In genomic region chr6:158608221-158608620, GRCh38 we compare ENCODE assay signal across 20 cellular contexts. TPM values are rescaled to one million over a fixed set of nuclear protein-coding genes. Genes with fewer than 3 reads are reported as not detected.
DNase-seq lines count a peak whose midpoint lies in the region; ATAC-seq and TF ChIP-seq lines count a peak whose summit lies in the region.
"Had no signal": no experiment of that assay in that cellular context is flagged by ENCODE, and none has a peak within 500 bp of the region (broad histone marks: within the 10 kb centered on the region; RNA-seq: fewer than 3 reads in every experiment).

No MANE protein-coding gene starts in this region.

- TF ChIP-seq CTCF in IMR-90 (conservative IDR thresholded peaks at IDR 0.05; ENCODE audit: low read depth, low read length) = no peak

- intact Hi-C loops in activated CD4-positive, alpha-beta memory T cell treated with anti-CD3 and anti-CD28 coated beads for 36 hours (cut with micrococcal nuclease) = no loop called here
- intact Hi-C loops in IMR-90 (cut with micrococcal nuclease) = no loop called here

- 100% methylated on average over 7 of the region's 12 CpGs; no CpG with 5 or more reads in 1 of the 2 experiments for whole genome bisulfite sequencing in IMR-90 (ENCODE audit: extremely low coverage in 2 of 2, insufficient read length in 1 of 2), 2 experiments

- ATAC-seq in IMR-90 (ENCODE audit: low read depth) (no peak), GM18520 (IDR thresholded peaks at IDR 0.05; ENCODE audit: unreplicated experiment) (no peak)
- ATAC-seq: A549, HCT116 had no signal

- H3K4me1 Mint-ChIP-seq in activated CD4-positive, alpha-beta memory T cell treated with anti-CD3 and anti-CD28 coated beads, Interleukin-2, amount 10 ng/mL, durations not matched to agents 7 days and 5 days = peaks cover 4% of the 10 kb centered on the region
- no peaks in the 10 kb centered on the region for H3K4me1 Mint-ChIP-seq in activated CD4-positive, alpha-beta memory T cell treated with anti-CD3 and anti-CD28 coated beads for 36 hours (ENCODE audit: low read depth)

- peak overlapping the region; percentile 63 for H2AK9ac ChIP-seq in IMR-90 (replicated peaks; ENCODE audit: low read depth, low read length, poor library complexity)

- no peak overlapping the region for H3K27ac ChIP-seq in IMR-90 (ENCODE audit: insufficient read depth, low read length)
- H3K27ac ChIP-seq: 22Rv1, A549, C4-2B had no signal

- H3K9ac ChIP-seq in IMR-90 (ENCODE audit: low read depth, low read length) = no peak overlapping the region

- peak overlapping the region; percentile 44 for H2AFZ ChIP-seq in IMR-90 (replicated peaks; ENCODE audit: low read length, poor library complexity)

- no peak overlapping the region for H4K5ac ChIP-seq in IMR-90 (ENCODE audit: low read depth, low read length)

- in situ Hi-C loops in IMR-90 (cut with MboI; ENCODE audit: low sequenced_read_pairs) = no loop called here

- H3K4ac ChIP-seq in IMR-90 (ENCODE audit: low read depth, low read length) = no peak overlapping the region

- H2BK5ac ChIP-seq in IMR-90 (ENCODE audit: low read depth, low read length, poor library complexity, severe bottlenecking) = no peak overlapping the region

- no peak overlapping the region for H2BK20ac ChIP-seq in IMR-90 (ENCODE audit: low read depth, low read length)

- TF ChIP-seq RAD21 in IMR-90 (IDR thresholded peaks at IDR 0.05; ENCODE audit: low read length) = no peak

- H3K9me1 ChIP-seq in IMR-90 (ENCODE audit: insufficient read depth, low read length) = no peaks in the 10 kb centered on the region; the same call in none of the 2 replicates

- no peak overlapping the region for H3K23ac ChIP-seq in IMR-90 (ENCODE audit: low read depth, low read length)

- BruUV-seq in IMR-90 (replicated peaks; lab: Mats Ljungman, UMichigan) = no TSS peak

- POLR2A ChIA-PET in activated CD4-positive, alpha-beta memory T cell treated with anti-CD3 and anti-CD28 coated beads, Interleukin-2, amount 10 ng/mL, durations not matched to agents 7 days and 5 days (lab: Charles Lee) = no interaction called here
- POLR2A ChIA-PET in activated CD4-positive, alpha-beta memory T cell treated with anti-CD3 and anti-CD28 coated beads for 36 hours (lab: Charles Lee) = no interaction called here
- POLR2A ChIA-PET in IMR-90 (lab: Charles Lee; ENCODE audit: unreplicated experiment) = no interaction called here

- H3K56ac ChIP-seq in IMR-90 (ENCODE audit: extremely low read depth, insufficient read depth, low read length) = no peak overlapping the region

- H4K20me1 ChIP-seq in IMR-90 (ENCODE audit: insufficient read depth, low read length) = 0 out of 2 replicates have a peak, but pooled peaks cover 5% of the 10 kb centered on the region

- CTCF ChIA-PET in activated CD4-positive, alpha-beta memory T cell treated with anti-CD3 and anti-CD28 coated beads, Interleukin-2, amount 10 ng/mL, durations not matched to agents 7 days and 5 days (lab: Charles Lee) = interaction anchor here (1.1 kb wide), 1 partner anchor 387 kb away, joined by 3 read pairs; no protein-coding TSS in a partner anchor
- CTCF ChIA-PET in activated CD4-positive, alpha-beta memory T cell treated with anti-CD3 and anti-CD28 coated beads for 36 hours (lab: Charles Lee) = no interaction called here
- CTCF ChIA-PET in IMR-90 (lab: Yijun Ruan, JAX) = no interaction called here

- H4K8ac ChIP-seq in IMR-90 (ENCODE audit: low read depth in 2 of 2, low read length in 2 of 2) = no peak overlapping the region

- H3K18ac ChIP-seq in IMR-90 (ENCODE audit: low read depth, low read length) = no peak overlapping the region

- no peaks in the 10 kb centered on the region for H3K27me3 ChIP-seq in IMR-90 (ENCODE audit: control insufficient read depth, insufficient read depth, low read length)

- peaks cover 45% of the 10 kb centered on the region for H3K36me3 ChIP-seq in IMR-90 (ENCODE audit: control insufficient read depth, insufficient read depth, low read length)

- H4K91ac ChIP-seq in IMR-90 (ENCODE audit: insufficient read depth, low read depth, low read length) = no peak overlapping the region

- no peak for TF ChIP-seq POLR2A in IMR-90 (IDR thresholded peaks at IDR 0.05; ENCODE audit: low read depth, low read length)

- no peaks in the 10 kb centered on the region for H3K9me3 ChIP-seq in IMR-90 (ENCODE audit: control insufficient read depth, insufficient read depth, low read length)
- H3K9me3 ChIP-seq: A549, Caco-2 had no signal

- H3K27me3 Mint-ChIP-seq in activated CD4-positive, alpha-beta memory T cell treated with anti-CD3 and anti-CD28 coated beads, Interleukin-2, amount 10 ng/mL, durations not matched to agents 7 days and 5 days = no peaks in the 10 kb centered on the region
- H3K27me3 Mint-ChIP-seq in activated CD4-positive, alpha-beta memory T cell treated with anti-CD3 and anti-CD28 coated beads for 36 hours = no peaks in the 10 kb centered on the region
- H3K27me3 Mint-ChIP-seq: CD4-positive, alpha-beta T cell had no signal

- no peak overlapping the region for H3K4me3 Mint-ChIP-seq in activated CD4-positive, alpha-beta memory T cell treated with anti-CD3 and anti-CD28 coated beads, Interleukin-2, amount 10 ng/mL, durations not matched to agents 7 days and 5 days
- H3K4me3 Mint-ChIP-seq in activated CD4-positive, alpha-beta memory T cell treated with anti-CD3 and anti-CD28 coated beads for 36 hours = no peak overlapping the region
- H3K4me3 Mint-ChIP-seq: CD4-positive, alpha-beta T cell; HFFc6 had no signal

- peaks cover 7 to 37% of the 10 kb centered on the region in 2 experiments; a peak in 3 of 4 replicates for H3K79me1 ChIP-seq in IMR-90 (ENCODE audit: low read depth in 1 of 2, low read length in 2 of 2)

- no peak overlapping the region for H2BK120ac ChIP-seq in IMR-90 (ENCODE audit: low read depth, low read length)

- DNase-seq in activated CD4-positive, alpha-beta memory T cell treated with anti-CD3 and anti-CD28 coated beads, Interleukin-2, amount 10 ng/mL, durations not matched to agents 7 days and 5 days = peak; percentile 4
- DNase-seq in activated CD4-positive, alpha-beta memory T cell treated with anti-CD3 and anti-CD28 coated beads for 36 hours = no peak
- DNase-seq in IMR-90 (no peak), cerebellum (ENCODE audit: low spot score) (peak; percentile 17), mesenteric fat pad (ENCODE audit: low spot score) (peak; percentile 84), DMS153 (lab: John Stamatoyannopoulos, UW) (no peak), EL (no peak)
- DNase-seq: AML-193; Caco-2; CD4-positive, alpha-beta T cell; DMS79; GF-D8; GOT3; H7; HFFc6 had no signal

- no peak overlapping the region for H3K27ac Mint-ChIP-seq in activated CD4-positive, alpha-beta memory T cell treated with anti-CD3 and anti-CD28 coated beads, Interleukin-2, amount 10 ng/mL, durations not matched to agents 7 days and 5 days
- no peak overlapping the region for H3K27ac Mint-ChIP-seq in activated CD4-positive, alpha-beta memory T cell treated with anti-CD3 and anti-CD28 coated beads for 36 hours
- H3K27ac Mint-ChIP-seq: CD4-positive, alpha-beta T cell; HFFc6 had no signal

- H3K4me3 ChIP-seq in IMR-90 (ENCODE audit: insufficient read depth, low read depth, low read length) = no peak overlapping the region
- H3K4me3 ChIP-seq: A549 had no signal

- H3K4me2 ChIP-seq in IMR-90 (ENCODE audit: low read depth, low read length) = no peak overlapping the region
- H3K4me2 ChIP-seq: A549 had no signal

- H2BK15ac ChIP-seq in IMR-90 (ENCODE audit: low read depth, low read length) = no peak overlapping the region

- H3K9me3 Mint-ChIP-seq in activated CD4-positive, alpha-beta memory T cell treated with anti-CD3 and anti-CD28 coated beads, Interleukin-2, amount 10 ng/mL, durations not matched to agents 7 days and 5 days = no peaks in the 10 kb centered on the region
- no peaks in the 10 kb centered on the region for H3K9me3 Mint-ChIP-seq in activated CD4-positive, alpha-beta memory T cell treated with anti-CD3 and anti-CD28 coated beads for 36 hours
- H3K9me3 Mint-ChIP-seq: CD4-positive, alpha-beta T cell; HFFc6 had no signal

- dilution Hi-C loops in IMR-90 (cut with HindIII; ENCODE audit: low sequenced_read_pairs, unreplicated experiment) = no loop called here

- H3K4me1 ChIP-seq in IMR-90 (ENCODE audit: control insufficient read depth, insufficient read depth, low read length) = no peaks in the 10 kb centered on the region
- H3K4me1 ChIP-seq: A549 had no signal

- H3K14ac ChIP-seq in IMR-90 (replicated peaks; ENCODE audit: low read depth, low read length) = no peak overlapping the region

- H2AK5ac ChIP-seq in IMR-90 (ENCODE audit: low read depth, low read length) = no peak overlapping the region

- H3K36me3 Mint-ChIP-seq in activated CD4-positive, alpha-beta memory T cell treated with anti-CD3 and anti-CD28 coated beads, Interleukin-2, amount 10 ng/mL, durations not matched to agents 7 days and 5 days (ENCODE audit: low read depth) = peaks cover 70% of the 10 kb centered on the region
- peaks cover 48% of the 10 kb centered on the region for H3K36me3 Mint-ChIP-seq in activated CD4-positive, alpha-beta memory T cell treated with anti-CD3 and anti-CD28 coated beads for 36 hours

RNA-seq across cellular contexts. Expression of gene DYNLT1, which starts 36.3 kb away (rescaled TPM):
- total RNA-seq in activated CD4-positive, alpha-beta memory T cell treated with anti-CD3 and anti-CD28 coated beads, Interleukin-2, amount 10 ng/mL, durations not matched to agents 7 days and 5 days = 100 to 1,000 TPM; 130 to 133 TPM
- total RNA-seq in activated CD4-positive, alpha-beta memory T cell treated with anti-CD3 and anti-CD28 coated beads for 36 hours = 100 to 1,000 TPM; 117 to 120 TPM
- 187 and 235 TPM in 2 replicates for total RNA-seq in IMR-90 (2012; rRNA removed)
- polyA plus RNA-seq in IMR-90 (2012; rRNA removed) = 338 and 349 TPM in 2 replicates
- polyA plus RNA-seq in IMR-90 (2012; cell fraction: cytosol; rRNA removed) = 134 and 310 TPM in 2 replicates
- polyA plus RNA-seq in IMR-90 (2012; cell fraction: nucleus; rRNA removed; ENCODE audit: low replicate concordance) = 32.9 and 226 TPM in 2 replicates
- total RNA-seq in cerebellum = 61.2 TPM
- total RNA-seq in mesenteric fat pad = 95.1 TPM

RNA-seq across cellular contexts. Expression of gene SYTL3, which starts 41.6 kb away (rescaled TPM):
- total RNA-seq in activated CD4-positive, alpha-beta memory T cell treated with anti-CD3 and anti-CD28 coated beads, Interleukin-2, amount 10 ng/mL, durations not matched to agents 7 days and 5 days = 100 to 1,000 TPM; 133 to 135 TPM
- 100 to 1,000 TPM; 181 to 186 TPM for total RNA-seq in activated CD4-positive, alpha-beta memory T cell treated with anti-CD3 and anti-CD28 coated beads for 36 hours
- total RNA-seq in IMR-90 (2012; rRNA removed) = 3.6 and 4.3 TPM in 2 replicates
- polyA plus RNA-seq in IMR-90 (2012; rRNA removed) = 2.8 and 2.9 TPM in 2 replicates
- polyA plus RNA-seq in IMR-90 (2012; cell fraction: cytosol; rRNA removed) = 1.6 and 2.4 TPM in 2 replicates
- 3.8 and 6.6 TPM in 2 replicates for polyA plus RNA-seq in IMR-90 (2012; cell fraction: nucleus; rRNA removed; ENCODE audit: low replicate concordance)
- 2.4 TPM for total RNA-seq in cerebellum
- 4.1 TPM for total RNA-seq in mesenteric fat pad

RNA-seq across cellular contexts. Expression of gene TMEM181, which starts 48.3 kb away (rescaled TPM):
- 10 to 100 TPM; 20.2 to 20.5 TPM for total RNA-seq in activated CD4-positive, alpha-beta memory T cell treated with anti-CD3 and anti-CD28 coated beads, Interleukin-2, amount 10 ng/mL, durations not matched to agents 7 days and 5 days
- total RNA-seq in activated CD4-positive, alpha-beta memory T cell treated with anti-CD3 and anti-CD28 coated beads for 36 hours = 10 to 100 TPM; 11.3 to 11.6 TPM
- total RNA-seq in IMR-90 (2012; rRNA removed) (27.8 and 40.0 TPM in 2 replicates), cerebellum (45.4 TPM), mesenteric fat pad (27.3 TPM)
- polyA plus RNA-seq in IMR-90 (2012; rRNA removed) = 16.8 and 22.8 TPM in 2 replicates
- polyA plus RNA-seq in IMR-90 (2012; cell fraction: cytosol; rRNA removed) = 6.0 and 9.4 TPM in 2 replicates
- 4.9 and 22.2 TPM in 2 replicates for polyA plus RNA-seq in IMR-90 (2012; cell fraction: nucleus; rRNA removed; ENCODE audit: low replicate concordance)

Comparison
In these comparisons a context has a peak if more than half of its experiments do, and no peak if none do; other contexts are left out.
1. DNase-seq: peak in activated CD4-positive, alpha-beta memory T cell treated with anti-CD3 and anti-CD28 coated beads, Interleukin-2, amount 10 ng/mL, durations not matched to agents 7 days and 5 days (single experiment), cerebellum (single experiment) and mesenteric fat pad (single experiment); none in activated CD4-positive, alpha-beta memory T cell treated with anti-CD3 and anti-CD28 coated beads for 36 hours (single experiment), IMR-90 (single experiment), DMS153 (single experiment) and EL (single experiment).
2. RNA of gene SYTL3, which starts 41.6 kb away (total RNA-seq): 181 to 186 TPM in activated CD4-positive, alpha-beta memory T cell treated with anti-CD3 and anti-CD28 coated beads for 36 hours and 133 to 135 TPM in activated CD4-positive, alpha-beta memory T cell treated with anti-CD3 and anti-CD28 coated beads, Interleukin-2, amount 10 ng/mL, durations not matched to agents 7 days and 5 days; 3.6 to 4.3 TPM in IMR-90, 4.1 TPM in mesenteric fat pad (single experiment) and 2.4 TPM in cerebellum (single experiment); every median in the first group is over 10 times any median in the second.